9 cellular contexts compared by ENCODE assay signal in the genomic region with DNA sequence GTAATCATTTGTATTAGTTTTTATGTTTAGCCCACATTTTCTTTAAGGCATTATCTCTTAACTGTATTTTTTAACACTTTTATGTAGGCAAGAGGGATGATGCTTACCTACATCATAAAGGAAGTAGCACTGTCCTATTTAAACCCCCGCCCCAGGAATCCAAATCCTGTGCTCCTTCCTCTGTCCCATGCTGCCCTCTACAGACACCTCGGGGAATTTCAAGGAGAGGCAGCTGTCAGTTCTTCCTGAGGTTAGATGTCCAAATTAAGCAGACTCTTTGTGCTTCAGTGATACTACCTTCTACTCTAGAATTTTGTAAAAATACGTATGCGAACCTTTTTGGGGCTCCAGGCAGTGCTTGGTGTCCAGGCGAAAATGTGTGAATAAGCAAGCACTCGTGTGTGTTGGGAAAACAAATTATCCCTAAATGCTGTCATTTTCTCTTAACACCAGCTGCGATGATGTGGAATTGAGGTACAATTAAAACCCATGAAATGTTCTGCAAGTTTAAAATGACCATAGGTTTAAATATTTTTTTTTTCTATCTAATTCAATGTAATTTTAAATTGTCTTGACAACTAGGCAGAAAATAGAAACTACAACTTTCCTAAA. TPM values are rescaled to one million over a fixed set of nuclear protein-coding genes. Genes with fewer than 3 reads are reported as not detected.
A peak's percentile ranks its signal among the peaks of the same experiment; 100 is the strongest.
DNase-seq lines count a peak whose midpoint lies in the region; ATAC-seq and TF ChIP-seq lines count a peak whose summit lies in the region.
"Had no signal": no experiment of that assay in that cellular context is flagged by ENCODE, and none has a peak within 500 bp of the region (broad histone marks: within the 10 kb centered on the region; RNA-seq: fewer than 3 reads in every experiment).

No MANE protein-coding gene starts in this region.

- no peak overlapping the region for H3K4me3 Mint-ChIP-seq in type B pancreatic cell

- no peaks in the 10 kb centered on the region for H3K36me3 Mint-ChIP-seq in type B pancreatic cell
- H3K36me3 Mint-ChIP-seq: activated naive CD4-positive, alpha-beta T cell treated with anti-CD3 and anti-CD28 coated beads, Interleukin-2, amount 50 U/mL, for 72 hours had no signal

- no peaks in the 10 kb centered on the region for H3K9me3 ChIP-seq in HAP-1

- peak; percentile 29 for DNase-seq in NCI-H2196 (lab: John Stamatoyannopoulos, UW; ENCODE audit: unreplicated experiment)
- no peak for DNase-seq in NCI-H2196 treated with DMSO at 0.1 percent for 48 hours (lab: John Stamatoyannopoulos, UW; ENCODE audit: unreplicated experiment)
- DNase-seq in HAP-1 (ENCODE audit: low spot score in 2 of 2) = peak; percentile 31 to 77
- peak; percentile 85 for DNase-seq in SK-MEL-5 (ENCODE audit: low read depth, low spot score)
- DNase-seq in fibroblast of villous mesenchyme (ENCODE audit: low read depth) = peak; percentile 2
- DNase-seq in type B pancreatic cell (ENCODE audit: extremely low spot score, unreplicated experiment) = no peak

- no peaks in the 10 kb centered on the region for H3K27me3 Mint-ChIP-seq in type B pancreatic cell

- no peaks in the 10 kb centered on the region for H3K36me3 ChIP-seq in HAP-1 (replicated peaks)

- H3K9me3 Mint-ChIP-seq in type B pancreatic cell = peaks cover 4% of the 10 kb centered on the region
- H3K9me3 Mint-ChIP-seq: activated naive CD4-positive, alpha-beta T cell treated with anti-CD3 and anti-CD28 coated beads, Interleukin-2, amount 50 U/mL, for 72 hours had no signal

- no peaks in the 10 kb centered on the region for H3K4me1 ChIP-seq in HAP-1

- peak; percentile 50 for TF ChIP-seq CTCF in fibroblast of villous mesenchyme (IDR thresholded peaks at IDR 0.05; ENCODE audit: insufficient read depth, low read depth, low read length)
- peak; percentile 38 for TF ChIP-seq CTCF in type B pancreatic cell (conservative IDR thresholded peaks at IDR 0.05)

- in situ Hi-C loops in HAP-1 (cut with MboI; ENCODE audit: low sequenced_read_pairs) (no loop called here), SK-MEL-5 (cut with HindIII; ENCODE audit: low pct_unique_long_range_greater_than_20kb, low sequenced_read_pairs) (no loop called here)

- H3K27ac Mint-ChIP-seq in type B pancreatic cell = no peak overlapping the region
- H3K27ac Mint-ChIP-seq: activated naive CD4-positive, alpha-beta T cell treated with anti-CD3 and anti-CD28 coated beads, Interleukin-2, amount 50 U/mL, for 72 hours had no signal

- no peak overlapping the region for H3K4me3 ChIP-seq in HAP-1
- H3K4me3 ChIP-seq in fibroblast of villous mesenchyme (ENCODE audit: low read depth, low read length) = no peak overlapping the region

- 0 out of 2 replicates have a peak, but pooled peaks cover 2% of the 10 kb centered on the region for H3K27me3 ChIP-seq in HAP-1 (ENCODE audit: low read depth)

- H3K4me1 Mint-ChIP-seq in type B pancreatic cell (ENCODE audit: unreplicated experiment) = no peaks in the 10 kb centered on the region

- ATAC-seq in HG02840 (IDR thresholded peaks at IDR 0.05; ENCODE audit: low FRiP score, unreplicated experiment) (no peak), GM21786 (IDR thresholded peaks at IDR 0.05; ENCODE audit: unreplicated experiment) (no peak)
- ATAC-seq: activated naive CD4-positive, alpha-beta T cell treated with anti-CD3 and anti-CD28 coated beads, Interleukin-2, amount 50 U/mL, for 72 hours had no signal

RNA-seq across cellular contexts. Expression of a gene that starts 19.2 kb away (rescaled TPM):
- total RNA-seq in SK-MEL-5 (2014; rRNA removed; shearing (Covaris generic)) = not detected in 2 replicates
- not detected in 2 replicates for polyA plus RNA-seq in SK-MEL-5 (2015; cell fraction: cytosol; rRNA removed)
- polyA plus RNA-seq in SK-MEL-5 (2015; cell fraction: nucleus; rRNA removed) = not detected in 2 replicates
- total RNA-seq in fibroblast of villous mesenchyme = not detected in 2 replicates
- not detected in 2 replicates for total RNA-seq in type B pancreatic cell (ENCODE audit: low replicate concordance)
- total RNA-seq: activated naive CD4-positive, alpha-beta T cell treated with anti-CD3 and anti-CD28 coated beads, Interleukin-2, amount 50 U/mL, for 72 hours had no signal

RNA-seq across cellular contexts. Expression of a gene that starts 22.8 kb away (rescaled TPM):
- not detected in 2 replicates for total RNA-seq in SK-MEL-5 (2014; rRNA removed; shearing (Covaris generic))
- polyA plus RNA-seq in SK-MEL-5 (2015; cell fraction: cytosol; rRNA removed) = not detected in 2 replicates
- not detected in 2 replicates for polyA plus RNA-seq in SK-MEL-5 (2015; cell fraction: nucleus; rRNA removed)
- not detected in 2 replicates for total RNA-seq in fibroblast of villous mesenchyme
- total RNA-seq in type B pancreatic cell (ENCODE audit: low replicate concordance) = not detected in 2 replicates
- total RNA-seq: activated naive CD4-positive, alpha-beta T cell treated with anti-CD3 and anti-CD28 coated beads, Interleukin-2, amount 50 U/mL, for 72 hours had no signal

RNA-seq across cellular contexts. Expression of a gene that starts 33.1 kb away (rescaled TPM):
- total RNA-seq in SK-MEL-5 (2014; rRNA removed; shearing (Covaris generic)) = not detected in 2 replicates
- polyA plus RNA-seq in SK-MEL-5 (2015; cell fraction: cytosol; rRNA removed) = not detected in 2 replicates
- not detected in 2 replicates for polyA plus RNA-seq in SK-MEL-5 (2015; cell fraction: nucleus; rRNA removed)
- total RNA-seq in fibroblast of villous mesenchyme (not detected in 2 replicates), type B pancreatic cell (ENCODE audit: low replicate concordance) (not detected in 2 replicates)
- total RNA-seq: activated naive CD4-positive, alpha-beta T cell treated with anti-CD3 and anti-CD28 coated beads, Interleukin-2, amount 50 U/mL, for 72 hours had no signal

RNA-seq across cellular contexts. Expression of a gene that starts 46.9 kb away (rescaled TPM):
- not detected in 2 replicates for total RNA-seq in SK-MEL-5 (2014; rRNA removed; shearing (Covaris generic))
- not detected in 2 replicates for polyA plus RNA-seq in SK-MEL-5 (2015; cell fraction: cytosol; rRNA removed)
- polyA plus RNA-seq in SK-MEL-5 (2015; cell fraction: nucleus; rRNA removed) = not detected in 2 replicates
- not detected in 2 replicates for total RNA-seq in fibroblast of villous mesenchyme
- not detected in 2 replicates for total RNA-seq in type B pancreatic cell (ENCODE audit: low replicate concordance)
- total RNA-seq: activated naive CD4-positive, alpha-beta T cell treated with anti-CD3 and anti-CD28 coated beads, Interleukin-2, amount 50 U/mL, for 72 hours had no signal

Comparison
In these comparisons a context has a peak if more than half of its experiments do, and no peak if none do; other contexts are left out.
1. DNase-seq: peak in NCI-H2196 (single experiment), HAP-1 (2 of 2), SK-MEL-5 (single experiment) and fibroblast of villous mesenchyme (single experiment); none in NCI-H2196 treated with DMSO at 0.1 percent for 48 hours (single experiment) and type B pancreatic cell (single experiment).